Comparison of ENCODE assay signal across 1 cellular context in genomic region chr6:626236-626635, GRCh38.
TF ChIP-seq lines count a peak whose summit lies in the region.

No MANE protein-coding gene starts in this region.

TF ChIP-seq in GM23338, 12 proteins besides CTCF, POLR2A, EP300 and RAD21 (continued from another document):
- TF ChIP-seq ZNF462 (CRISPR knock-in tag; IDR thresholded peaks at IDR 0.05), result no peak
- no peak for TF ChIP-seq NANOG (IDR thresholded peaks at IDR 0.05; ENCODE audit: borderline replicate concordance)
- TF ChIP-seq ZNF331 (CRISPR knock-in tag; IDR thresholded peaks at IDR 0.05; ENCODE audit: low read depth), result no peak
- TF ChIP-seq JUNB (IDR thresholded peaks at IDR 0.05; ENCODE audit: unreplicated experiment), result no peak
- no peak for TF ChIP-seq CREB1 (CRISPR knock-in tag; IDR thresholded peaks at IDR 0.05; ENCODE audit: low read depth)
- TF ChIP-seq POLR2AphosphoS5 (IDR thresholded peaks at IDR 0.05; ENCODE audit: low read depth), result no peak
- no peak for TF ChIP-seq EZH2phosphoT487 (IDR thresholded peaks at IDR 0.05; ENCODE audit: unreplicated experiment)
- TF ChIP-seq ZNF114 (CRISPR knock-in tag; IDR thresholded peaks at IDR 0.05), result no peak
- no peak for TF ChIP-seq ETS1 (IDR thresholded peaks at IDR 0.05)
